In genomic region chr6:83180396-83180950, GRCh38 we compare ENCODE assay signal across 19 cellular contexts.
"Had no signal": no experiment of that assay in that cellular context is flagged by ENCODE, and none has a peak within 500 bp of the region (broad histone marks: within the 10 kb centered on the region; RNA-seq: fewer than 3 reads in every experiment).

No MANE protein-coding gene starts in this region.

- H3K9ac ChIP-seq: SK-N-SH had no signal

- DNase-seq: KG1, MM.1S, NCI-H1092 treated with DMSO at 0.1 percent for 48 hours, NCI-H1436, NCI-H187, NCI-H2029, NCI-H2081 treated with DMSO at 0.1 percent for 48 hours, NCI-H2171, NCI-H226, NCI-H446, NCI-H510A, NCI-H524 treated with DMSO at 0.1 percent for 48 hours, NCI-H69, NCI-H774, RPMI8226, SHP77, SK-N-SH, SW 1271 had no signal

- FAIRE-seq: RCC 7860 had no signal

- H3K4me2 ChIP-seq: SK-N-SH had no signal

- H3K9me2 ChIP-seq: SK-N-SH had no signal

- H3K9me3 ChIP-seq: SK-N-SH had no signal
